Comparison of ENCODE assay signal across 9 cellular contexts in the genomic region with DNA sequence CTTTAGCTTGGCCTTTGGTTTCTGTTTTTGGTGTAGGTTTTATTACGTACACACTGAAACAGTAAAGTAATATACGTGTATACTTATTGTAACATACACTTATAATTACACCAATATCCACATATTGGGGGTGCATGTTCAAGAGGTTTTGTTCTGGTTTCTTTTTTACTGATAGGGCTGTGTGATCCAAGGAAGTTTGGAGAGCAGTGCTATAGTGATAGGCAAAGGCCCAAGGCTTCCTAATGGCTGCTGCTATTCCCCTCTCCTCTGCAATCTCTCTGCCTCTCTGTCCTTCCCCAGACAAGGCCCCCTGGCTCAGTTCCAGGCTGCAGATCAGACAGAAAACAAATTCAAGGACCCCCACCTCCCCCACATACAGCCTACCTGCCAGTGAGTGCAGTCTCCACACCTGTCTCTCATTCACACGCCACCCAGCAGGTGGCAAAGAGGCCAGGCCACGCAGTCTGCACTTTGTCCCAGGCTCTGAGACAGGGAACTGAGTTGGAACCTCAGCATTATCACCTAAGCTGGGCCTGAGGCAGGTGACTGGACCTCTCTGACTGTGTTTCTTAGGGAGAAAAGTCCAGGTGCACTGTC. TPM values are rescaled to one million over a fixed set of nuclear protein-coding genes. Genes with fewer than 3 reads are reported as not detected.
DNase-seq lines count a peak whose midpoint lies in the region; ATAC-seq and TF ChIP-seq lines count a peak whose summit lies in the region.
"Had no signal": no experiment of that assay in that cellular context is flagged by ENCODE, and none has a peak within 500 bp of the region (broad histone marks: within the 10 kb centered on the region; RNA-seq: fewer than 3 reads in every experiment).

No MANE protein-coding gene starts in this region.

- DNase-seq in NCI-H128 (lab: John Stamatoyannopoulos, UW; ENCODE audit: unreplicated experiment) (peak; percentile 68), WTC11 (ENCODE audit: low spot score) (no peak), left lung (no peak), thoracic aorta (ENCODE audit: low spot score) (no peak), DMS 273 (lab: John Stamatoyannopoulos, UW; ENCODE audit: unreplicated experiment) (no peak), Ammon's horn (ENCODE audit: low spot score) (no peak), GM03348 (ENCODE audit: low spot score) (no peak)
- DNase-seq: amygdala had no signal

- H3K4me3 Mint-ChIP-seq in WTC11 = no peak overlapping the region

- intact Hi-C loops in left lung (cut with DNase I) = no loop called here

- CTCF ChIA-PET in WTC11 (lab: Charles Lee) = interaction anchor here (1.3 kb wide), 1 partner anchor 9 kb away, joined by 3 read pairs; no protein-coding TSS in a partner anchor

- no peaks in the 10 kb centered on the region for H3K27me3 ChIP-seq in left lung
- H3K27me3 ChIP-seq in thoracic aorta (replicated peaks; ENCODE audit: insufficient read depth) = no peaks in the 10 kb centered on the region

- no peaks in the 10 kb centered on the region for H3K27me3 Mint-ChIP-seq in WTC11 (ENCODE audit: low read depth)

- H3K4me1 Mint-ChIP-seq in WTC11 = peaks cover 39% of the 10 kb centered on the region

- ATAC-seq in WTC11 (peak; percentile 32), left lung (no peak), thoracic aorta (ENCODE audit: insufficient number of reproducible peaks, low FRiP score, low read depth) (no peak), GM21515 (IDR thresholded peaks at IDR 0.05; ENCODE audit: unreplicated experiment) (no peak)

- POLR2A ChIA-PET in WTC11 (lab: Charles Lee) = no interaction called here

- H3K4me1 ChIP-seq in left lung (peaks cover 41 to 69% of the 10 kb centered on the region in 2 donors), thoracic aorta (ENCODE audit: control insufficient read depth in 1 of 2, low read depth in 2 of 2) (peaks cover 39 to 88% of the 10 kb centered on the region in 2 donors)

- no peak overlapping the region for H3K4me3 ChIP-seq in left lung
- peak overlapping the region; percentile 59 for H3K4me3 ChIP-seq in thoracic aorta

- H3K27ac Mint-ChIP-seq in WTC11 = no peak overlapping the region

- H3K9me3 ChIP-seq in left lung (no peaks in the 10 kb centered on the region), thoracic aorta (no peaks in the 10 kb centered on the region)

- H3K9me3 Mint-ChIP-seq in WTC11 = no peaks in the 10 kb centered on the region

- H3K36me3 ChIP-seq in left lung (no peaks in the 10 kb centered on the region), thoracic aorta (no peaks in the 10 kb centered on the region)

- H3K27ac ChIP-seq in left lung = peak overlapping the region; percentile 76 to 84
- peak overlapping the region; percentile 89 to 91 for H3K27ac ChIP-seq in thoracic aorta

- no peaks in the 10 kb centered on the region for H3K36me3 Mint-ChIP-seq in WTC11

- no peak for TF ChIP-seq CTCF in WTC11 (IDR thresholded peaks at IDR 0.05)
- no peak for TF ChIP-seq CTCF in left lung (IDR thresholded peaks at IDR 0.05)
- TF ChIP-seq CTCF in thoracic aorta (IDR thresholded peaks at IDR 0.05) = no peak

TF ChIP-seq in WTC11, 78 proteins besides CTCF, POLR2A, EP300 and RAD21:
- TF ChIP-seq, protein P1, sequence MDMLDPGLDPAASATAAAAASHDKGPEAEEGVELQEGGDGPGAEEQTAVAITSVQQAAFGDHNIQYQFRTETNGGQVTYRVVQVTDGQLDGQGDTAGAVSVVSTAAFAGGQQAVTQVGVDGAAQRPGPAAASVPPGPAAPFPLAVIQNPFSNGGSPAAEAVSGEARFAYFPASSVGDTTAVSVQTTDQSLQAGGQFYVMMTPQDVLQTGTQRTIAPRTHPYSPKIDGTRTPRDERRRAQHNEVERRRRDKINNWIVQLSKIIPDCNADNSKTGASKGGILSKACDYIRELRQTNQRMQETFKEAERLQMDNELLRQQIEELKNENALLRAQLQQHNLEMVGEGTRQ (CRISPR knock-in tag; IDR thresholded peaks at IDR 0.05) = no peak
- TF ChIP-seq, protein P2, sequence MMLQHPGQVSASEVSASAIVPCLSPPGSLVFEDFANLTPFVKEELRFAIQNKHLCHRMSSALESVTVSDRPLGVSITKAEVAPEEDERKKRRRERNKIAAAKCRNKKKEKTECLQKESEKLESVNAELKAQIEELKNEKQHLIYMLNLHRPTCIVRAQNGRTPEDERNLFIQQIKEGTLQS (CRISPR knock-in tag; conservative IDR thresholded peaks at IDR 0.05) = no peak
- TF ChIP-seq, protein P3, sequence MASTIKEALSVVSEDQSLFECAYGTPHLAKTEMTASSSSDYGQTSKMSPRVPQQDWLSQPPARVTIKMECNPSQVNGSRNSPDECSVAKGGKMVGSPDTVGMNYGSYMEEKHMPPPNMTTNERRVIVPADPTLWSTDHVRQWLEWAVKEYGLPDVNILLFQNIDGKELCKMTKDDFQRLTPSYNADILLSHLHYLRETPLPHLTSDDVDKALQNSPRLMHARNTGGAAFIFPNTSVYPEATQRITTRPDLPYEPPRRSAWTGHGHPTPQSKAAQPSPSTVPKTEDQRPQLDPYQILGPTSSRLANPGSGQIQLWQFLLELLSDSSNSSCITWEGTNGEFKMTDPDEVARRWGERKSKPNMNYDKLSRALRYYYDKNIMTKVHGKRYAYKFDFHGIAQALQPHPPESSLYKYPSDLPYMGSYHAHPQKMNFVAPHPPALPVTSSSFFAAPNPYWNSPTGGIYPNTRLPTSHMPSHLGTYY (CRISPR knock-in tag; IDR thresholded peaks at IDR 0.05) = no peak

RNA-seq across cellular contexts. Expression of a gene that starts 15.1 kb away (rescaled TPM):
- total RNA-seq in WTC11 (2021) (85.9 to 89.7 TPM (median 88.1 TPM) in 3 replicates), left lung (10 to 100 TPM; 84.5 to 98.3 TPM), thoracic aorta (100 to 1,000 TPM; 134 to 254 TPM)

RNA-seq across cellular contexts. Expression of a gene that starts 56.0 kb away (rescaled TPM):
- 4.6 to 6.1 TPM (median 5.7 TPM) in 3 replicates for total RNA-seq in WTC11 (2021)
- 10 to 100 TPM; 12.1 to 17.1 TPM for total RNA-seq in left lung
- 100 to 1,000 TPM in 1 of 2 donors, 10 to 100 TPM in 1; 97.6 to 111 TPM for total RNA-seq in thoracic aorta

RNA-seq across cellular contexts. Expression of a gene that starts 59.5 kb away (rescaled TPM):
- total RNA-seq in WTC11 (2021) = 262 to 271 TPM (median 265 TPM) in 3 replicates
- 100 to 1,000 TPM in 1 of 2 donors, 10 to 100 TPM in 1; 95.3 to 123 TPM for total RNA-seq in left lung
- 100 to 1,000 TPM in 1 of 2 donors, 10 to 100 TPM in 1; 98.1 to 140 TPM for total RNA-seq in thoracic aorta

Comparison
In these comparisons a context has a peak if more than half of its experiments do, and no peak if none do; other contexts are left out.
1. RNA of a gene that starts 56.0 kb away (total RNA-seq): 97.6 to 111 TPM in thoracic aorta; 12.1 to 17.1 TPM in left lung and 4.6 to 6.1 TPM in WTC11; every median in the first group is over 4 times any median in the second.